ENCODE assay signal across 29 cellular contexts in the genomic region with DNA sequence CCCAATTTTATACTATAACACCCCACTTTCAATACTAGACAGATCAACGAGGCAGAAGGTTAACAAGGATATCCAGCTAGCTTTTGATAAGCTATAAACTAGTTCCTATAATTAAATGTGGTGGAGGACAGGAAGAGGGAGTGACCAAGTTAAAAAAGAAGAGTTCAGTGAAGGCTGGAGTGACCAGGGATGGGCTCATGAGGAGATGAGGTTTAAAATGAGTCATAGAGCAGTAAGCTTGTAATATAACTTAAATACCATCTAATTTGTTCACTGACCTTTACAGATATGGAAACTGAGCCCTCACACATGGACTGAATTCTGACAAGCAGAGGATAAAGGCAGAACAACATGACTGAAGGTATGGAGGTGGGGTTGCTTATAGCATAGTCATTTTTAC.
DNase-seq lines count a peak whose midpoint lies in the region; ATAC-seq and TF ChIP-seq lines count a peak whose summit lies in the region.
"Had no signal": no experiment of that assay in that cellular context is flagged by ENCODE, and none has a peak within 500 bp of the region (broad histone marks: within the 10 kb centered on the region; RNA-seq: fewer than 3 reads in every experiment).

No MANE protein-coding gene starts in this region.

- peaks cover 66% of the 10 kb centered on the region for H3K4me1 Mint-ChIP-seq in mesothelial cell of epicardium
- H3K4me1 Mint-ChIP-seq: activated naive CD4-positive, alpha-beta T cell treated with anti-CD3 and anti-CD28 coated beads, Interleukin-2, amount 50 U/mL, for 24 hours; activated T-helper 17 cell treated with anti-CD3 and anti-CD28 coated beads, Interleukin-2, amount 50 U/mL, for 72 hours; T-helper 17 cell had no signal

- TF ChIP-seq CTCF in mesothelial cell of epicardium (IDR thresholded peaks at IDR 0.05; ENCODE audit: unreplicated experiment) (no peak), GM10248 (IDR thresholded peaks at IDR 0.05; ENCODE audit: control extremely low read depth, extremely low read depth, low read depth, missing control alignments) (no peak)

- DNase-seq in ELR (ENCODE audit: low read depth) = peak; percentile 23
- peak; percentile 26 for DNase-seq in NCI-H226
- peak; percentile 19 for DNase-seq in dedifferentiated amniotic fluid mesenchymal stem cell (ENCODE audit: extremely low spot score)
- no peak for DNase-seq in mesothelial cell of epicardium (ENCODE audit: low spot score in 2 of 2, unreplicated experiment in 2 of 2)
- DNase-seq in GM10248 (ENCODE audit: extremely low spot score) = no peak
- no peak for DNase-seq in stimulated activated CD4-positive, alpha-beta T cell treated with anti-CD3 and anti-CD28 coated beads, Interleukin-4, amount 100 ng/mL, for 4 hours
- DNase-seq: activated CD4-positive, alpha-beta memory T cell treated with anti-CD3 and anti-CD28 coated beads for 36 hours; activated CD4-positive, CD25-positive, alpha-beta regulatory T cell treated with anti-CD3 and anti-CD28 coated beads, Interleukin-2, amount 50 U/mL, for 72 hours; activated CD8-positive, alpha-beta memory T cell treated with anti-CD3 and anti-CD28 coated beads, Interleukin-2, amount 50 U/mL, for 48 hours; anterior cingulate cortex; caudate nucleus; DND-41; heart left ventricle; mesenchymal stem cell; NCI-H1105 treated with DMSO at 0.1 percent for 48 hours; NCI-H1930; NCI-H526 treated with DMSO at 0.1 percent for 48 hours; right lobe of liver; SK-N-SH; stimulated activated naive CD4-positive, alpha-beta T cell; T-helper 17 cell; testis had no signal

- H3K9me3 Mint-ChIP-seq in mesothelial cell of epicardium = peaks cover 3% of the 10 kb centered on the region
- H3K9me3 Mint-ChIP-seq: activated naive CD4-positive, alpha-beta T cell treated with anti-CD3 and anti-CD28 coated beads, Interleukin-2, amount 50 U/mL, for 24 hours; GM23338 had no signal

- peak overlapping the region; percentile 54 for H3K27ac Mint-ChIP-seq in mesothelial cell of epicardium
- H3K27ac Mint-ChIP-seq: activated CD4-positive, alpha-beta memory T cell treated with anti-CD3 and anti-CD28 coated beads for 36 hours; activated naive CD4-positive, alpha-beta T cell treated with anti-CD3 and anti-CD28 coated beads, Interleukin-2, amount 50 U/mL, for 24 hours; activated T-helper 17 cell treated with anti-CD3 and anti-CD28 coated beads, Interleukin-2, amount 50 U/mL, for 72 hours; GM23338; T-helper 17 cell had no signal

- POLR2A ChIA-PET in GM10248 (lab: Yijun Ruan, JAX) = no interaction called here

- CTCF ChIA-PET in GM10248 (lab: Yijun Ruan, JAX) = interaction anchor here (1.2 to 2.4 kb wide), 3 partner anchors 11 to 18 kb away, joined by 3 to 12 read pairs (median 5); no protein-coding TSS in a partner anchor

- no peak for ATAC-seq in GM18520 (IDR thresholded peaks at IDR 0.05; ENCODE audit: unreplicated experiment)
- no peak for ATAC-seq in HG03432 (IDR thresholded peaks at IDR 0.05; ENCODE audit: unreplicated experiment)
- ATAC-seq: activated T-helper 17 cell treated with anti-CD3 and anti-CD28 coated beads, Interleukin-2, amount 50 U/mL, for 72 hours; GM23338; heart left ventricle; left lobe of liver; right lobe of liver; T-helper 17 cell had no signal

- H3K4me3 Mint-ChIP-seq in mesothelial cell of epicardium = no peak overlapping the region
- H3K4me3 Mint-ChIP-seq: activated CD4-positive, alpha-beta memory T cell treated with anti-CD3 and anti-CD28 coated beads for 36 hours; activated naive CD4-positive, alpha-beta T cell treated with anti-CD3 and anti-CD28 coated beads, Interleukin-2, amount 50 U/mL, for 24 hours; activated T-helper 17 cell treated with anti-CD3 and anti-CD28 coated beads, Interleukin-2, amount 50 U/mL, for 72 hours; CD14-positive monocyte; GM23338; T-helper 17 cell had no signal

- H3K36me3 Mint-ChIP-seq in mesothelial cell of epicardium = no peaks in the 10 kb centered on the region
- H3K36me3 Mint-ChIP-seq: activated CD4-positive, alpha-beta memory T cell treated with anti-CD3 and anti-CD28 coated beads for 36 hours; activated naive CD4-positive, alpha-beta T cell treated with anti-CD3 and anti-CD28 coated beads, Interleukin-2, amount 50 U/mL, for 24 hours; CD14-positive monocyte had no signal

- no peaks in the 10 kb centered on the region for H3K27me3 Mint-ChIP-seq in mesothelial cell of epicardium (ENCODE audit: low read depth)
- H3K27me3 Mint-ChIP-seq: activated CD4-positive, alpha-beta memory T cell treated with anti-CD3 and anti-CD28 coated beads for 36 hours; activated naive CD4-positive, alpha-beta T cell treated with anti-CD3 and anti-CD28 coated beads, Interleukin-2, amount 50 U/mL, for 24 hours; activated T-helper 17 cell treated with anti-CD3 and anti-CD28 coated beads, Interleukin-2, amount 50 U/mL, for 72 hours; T-helper 17 cell had no signal

Comparison
In these comparisons a context has a peak if more than half of its experiments do, and no peak if none do; other contexts are left out.
1. DNase-seq: peak in ELR (single experiment), NCI-H226 (single experiment) and dedifferentiated amniotic fluid mesenchymal stem cell (single experiment); none in mesothelial cell of epicardium (0 of 2), GM10248 (single experiment) and stimulated activated CD4-positive, alpha-beta T cell treated with anti-CD3 and anti-CD28 coated beads, Interleukin-4, amount 100 ng/mL, for 4 hours (0 of 2).